ENCODE assay signal across 8 cellular contexts in genomic region chr9:34048730-34049629, GRCh38. TPM values are rescaled to one million over a fixed set of nuclear protein-coding genes. Genes with fewer than 3 reads are reported as not detected.
DNase-seq lines count a peak whose midpoint lies in the region; ATAC-seq, FAIRE-seq and TF ChIP-seq lines count a peak whose summit lies in the region.

Gene UBAP2, minus strand, starts transcription at chr9:34048887. Its CDS starts 31,739 bp downstream, at chr9:34017148.

- in situ Hi-C loops in GM13977 (cut with MboI; ENCODE audit: low pct_unique_long_range_greater_than_20kb, low sequenced_read_pairs, unreplicated experiment): no loop called here

- WGBS in psoas muscle, 3 donors: 0% methylated on average over 62 to 70 of the region's 70 CpGs

- peak; percentile 96 for FAIRE-seq in urothelium cell line (lab: Jason Lieb, UNC)

- TF ChIP-seq CTCF in GM13977 (IDR thresholded peaks at IDR 0.05; ENCODE audit: extremely low read depth, insufficient read depth, missing control alignments) (no peak), psoas muscle (IDR thresholded peaks at IDR 0.05) (no peak)

- no peaks in the 10 kb centered on the region for H3K9me3 Mint-ChIP-seq in T-helper 1 cell treated with Interleukin-12 subunit alpha and Interleukin-12 subunit beta and Interleukin-4 antibody, amounts not matched to agents 30 μg/mL and 1 μg/mL, for 36 hours

- peak; percentile 69 for ATAC-seq in HG02884 (IDR thresholded peaks at IDR 0.05; ENCODE audit: unreplicated experiment)
- ATAC-seq in left ventricle myocardium superior: peak; percentile 95
- peak; percentile 92 to 95 (median 93) for ATAC-seq in psoas muscle

- H3K4me3 ChIP-seq in psoas muscle: peak within 1 kb of the TSS; percentile 94

- DNase-seq in GM13977 (ENCODE audit: low spot score) (peak; percentile 91), NCI-H1694 (lab: John Stamatoyannopoulos, UW) (peak; percentile 96), amygdala (lab: John Stamatoyannopoulos, UW) (peak; percentile 90 to 100 (median 98)), left ventricle myocardium superior (peak; percentile 99), psoas muscle (peak; percentile 97 to 99), urothelium cell line (ENCODE audit: low spot score) (peak; percentile 97)

- H3K4me1 Mint-ChIP-seq in T-helper 1 cell treated with Interleukin-12 subunit alpha and Interleukin-12 subunit beta and Interleukin-4 antibody, amounts not matched to agents 30 μg/mL and 1 μg/mL, for 36 hours (ENCODE audit: low read depth): peaks cover 36% of the 10 kb centered on the region

- H3K9me3 ChIP-seq in psoas muscle: no peaks in the 10 kb centered on the region

- H3K4me1 ChIP-seq in psoas muscle: peaks cover 22% of the 10 kb centered on the region

- peaks cover 0 to 7% of the 10 kb centered on the region in 2 donors for H3K36me3 ChIP-seq in psoas muscle (ENCODE audit: insufficient read depth in 1 of 2, low read depth in 1 of 2)

- peak within 1 kb of the TSS; percentile 98 for H3K27ac ChIP-seq in psoas muscle

- H3K27me3 Mint-ChIP-seq in T-helper 1 cell treated with Interleukin-12 subunit alpha and Interleukin-12 subunit beta and Interleukin-4 antibody, amounts not matched to agents 30 μg/mL and 1 μg/mL, for 36 hours (ENCODE audit: low read depth): no peaks in the 10 kb centered on the region

- H3K27ac Mint-ChIP-seq in T-helper 1 cell treated with Interleukin-12 subunit alpha and Interleukin-12 subunit beta and Interleukin-4 antibody, amounts not matched to agents 30 μg/mL and 1 μg/mL, for 36 hours: peak within 1 kb of the TSS; percentile 100

- intact Hi-C loops in left ventricle myocardium superior (cut with micrococcal nuclease): no loop called here
- intact Hi-C loops in psoas muscle (cut with DNase I): loop anchor here in 1 of 2 donors (5.0 to 10.0 kb wide), 2 partner anchors 38 to 64 kb away; no protein-coding TSS in a partner anchor

- no peaks in the 10 kb centered on the region for H3K27me3 ChIP-seq in psoas muscle (ENCODE audit: insufficient read depth in 3 of 3, low read length in 2 of 3)

- H3K4me3 Mint-ChIP-seq in T-helper 1 cell treated with Interleukin-12 subunit alpha and Interleukin-12 subunit beta and Interleukin-4 antibody, amounts not matched to agents 30 μg/mL and 1 μg/mL, for 36 hours: peak within 1 kb of the TSS; percentile 97

- peaks cover 6% of the 10 kb centered on the region for H3K36me3 Mint-ChIP-seq in T-helper 1 cell treated with Interleukin-12 subunit alpha and Interleukin-12 subunit beta and Interleukin-4 antibody, amounts not matched to agents 30 μg/mL and 1 μg/mL, for 36 hours (ENCODE audit: low read depth)

RNA-seq across cellular contexts. Expression of gene UBAP2, which starts in this region (rescaled TPM):
- total RNA-seq in left ventricle myocardium superior (34.9 TPM), psoas muscle (10 to 100 TPM; 31.5 to 46.3 (median 44.2) TPM)
- 10 to 100 TPM; 14.4 to 18.7 (median 18.1) TPM for polyA plus RNA-seq in psoas muscle

Comparison
In these comparisons a context has a peak if more than half of its experiments do, and no peak if none do; other contexts are left out.
1. Peak in every context shown above with its lines: DNase-seq, ATAC-seq, H3K4me3 ChIP-seq and H3K27ac ChIP-seq.